9 cellular contexts compared by ENCODE assay signal in the genomic region with DNA sequence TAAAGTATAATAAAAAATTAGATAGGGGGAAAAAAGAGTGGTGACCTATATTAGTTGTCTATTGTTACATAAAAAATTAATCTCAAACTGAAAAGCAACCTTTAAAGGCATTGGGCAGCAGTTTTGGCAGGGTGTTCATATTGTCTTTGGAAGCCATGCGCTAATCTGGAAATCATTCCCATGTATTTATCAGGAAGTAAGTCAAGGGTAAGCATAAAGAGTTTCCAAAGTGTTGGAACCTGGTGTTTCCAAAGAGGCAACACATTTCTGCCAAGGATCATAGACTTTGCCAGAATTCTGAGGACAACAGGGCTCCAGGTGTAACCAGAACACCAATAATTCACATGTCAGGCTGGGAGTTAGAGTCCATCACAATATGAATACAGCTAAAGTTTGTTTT.
"Had no signal": no experiment of that assay in that cellular context is flagged by ENCODE, and none has a peak within 500 bp of the region (broad histone marks: within the 10 kb centered on the region; RNA-seq: fewer than 3 reads in every experiment).

No MANE protein-coding gene starts in this region.

- H3K4me1 ChIP-seq: HAP-1 had no signal

- H3K9ac ChIP-seq: GM23248 had no signal

- H3K36me3 ChIP-seq: HAP-1 had no signal

- H3K9me3 Mint-ChIP-seq: HFFc6 had no signal

- H3K9me3 ChIP-seq: HAP-1 had no signal

- H2AFZ ChIP-seq: GM23248 had no signal

- H3K27ac ChIP-seq: GM23248, HL-60 had no signal

- H3K27me3 Mint-ChIP-seq: IgD-negative memory B cell had no signal

- H3K27ac Mint-ChIP-seq: HFFc6 had no signal

- H3K4me3 Mint-ChIP-seq: HFFc6, IgD-negative memory B cell had no signal

- H3K36me3 Mint-ChIP-seq: IgD-negative memory B cell had no signal

- DNase-seq: GM23248, GOT3, H7, HFFc6 had no signal

- ATAC-seq: HCT116, HepG2 had no signal

- H3K4me3 ChIP-seq: GM23248, HAP-1 had no signal
